In genomic region chr3:123773681-123774431, GRCh38 we compare ENCODE assay signal across 12 cellular contexts.
DNase-seq lines count a peak whose midpoint lies in the region; ATAC-seq and TF ChIP-seq lines count a peak whose summit lies in the region.
"Had no signal": no experiment of that assay in that cellular context is flagged by ENCODE, and none has a peak within 500 bp of the region (broad histone marks: within the 10 kb centered on the region; RNA-seq: fewer than 3 reads in every experiment).

No MANE protein-coding gene starts in this region.

- TF ChIP-seq CTCF in BJ (IDR thresholded peaks at IDR 0.05; ENCODE audit: insufficient read depth, low read depth, low read length) (peak; percentile 27), gastroesophageal sphincter (IDR thresholded peaks at IDR 0.05) (no peak)

- H3K4me1 ChIP-seq in gastroesophageal sphincter: peaks cover 2 to 36% (median 3%) of the 10 kb centered on the region in 3 donors
- H3K4me1 ChIP-seq: HAP-1 had no signal

- 16% methylated on average over 4 of the region's 7 CpGs; no CpG with 5 or more reads in 1 of the 2 donors for WGBS in gastroesophageal sphincter (ENCODE audit: low coverage in 1 of 2), 2 donors

- no peaks in the 10 kb centered on the region for H3K27me3 ChIP-seq in BJ (ENCODE audit: control insufficient read depth, insufficient read depth, low read length)
- no peaks in the 10 kb centered on the region for H3K27me3 ChIP-seq in gastroesophageal sphincter

- POLR2A ChIA-PET in BJ (lab: Charles Lee): interaction anchor here (1.3 kb wide), 1 partner anchor 17 kb away, joined by 6 read pairs; no protein-coding TSS in a partner anchor

- H3K27ac ChIP-seq in SK-N-MC (peak overlapping the region; percentile 55), gastroesophageal sphincter (peak overlapping the region in 3 of 4 donors; percentile 57 to 67 (median 66))
- H3K27ac ChIP-seq: HL-60 had no signal

- CTCF ChIA-PET in BJ (lab: Yijun Ruan, JAX): interaction anchor here (0.6 to 2.0 kb wide), 5 partner anchors 16 to 104 kb away, joined by 3 to 6 read pairs (median 4); no protein-coding TSS in a partner anchor

- H3K36me3 ChIP-seq in BJ (ENCODE audit: control insufficient read depth, insufficient read depth, low read length) (peaks cover 16% of the 10 kb centered on the region), SK-N-MC (ENCODE audit: insufficient read depth, low read length) (no peaks in the 10 kb centered on the region), gastroesophageal sphincter (no peaks in the 10 kb centered on the region)
- H3K36me3 ChIP-seq: HAP-1 had no signal

- DNase-seq in BJ (ENCODE audit: low read depth) (peak; percentile 96), SK-N-MC (ENCODE audit: low read depth, low spot score) (no peak), putamen (ENCODE audit: low spot score) (peak; percentile 61), cerebellar nuclear complex (lab: John Stamatoyannopoulos, UW) (no peak), hepatic stellate cell (ENCODE audit: low spot score) (no peak)
- DNase-seq: NCI-H2081 had no signal

- ATAC-seq in gastroesophageal sphincter: peak; percentile 59
- no peak for ATAC-seq in HG03045 (IDR thresholded peaks at IDR 0.05; ENCODE audit: unreplicated experiment)
- ATAC-seq in GM18873 (IDR thresholded peaks at IDR 0.05; ENCODE audit: low FRiP score, unreplicated experiment): no peak
- ATAC-seq: stimulated activated effector memory CD8-positive, alpha-beta T cell treated with anti-CD3 and anti-CD28 coated beads, Interleukin-12 subunit alpha, Interleukin-12 subunit beta, amount 100 ng/mL, for 72 hours had no signal

- no peak for TF ChIP-seq POLR2A in gastroesophageal sphincter (IDR thresholded peaks at IDR 0.05)

- H3K4me3 ChIP-seq in BJ (ENCODE audit: low read depth, low read length) (no peak overlapping the region), SK-N-MC (peak overlapping the region; percentile 50), gastroesophageal sphincter (no peak overlapping the region)
- H3K4me3 ChIP-seq: HAP-1 had no signal

- H3K9me3 ChIP-seq in SK-N-MC (ENCODE audit: low read depth, low read length): no peaks in the 10 kb centered on the region
- H3K9me3 ChIP-seq in gastroesophageal sphincter: no peaks in the 10 kb centered on the region
- H3K9me3 ChIP-seq: HAP-1 had no signal

- H3K9ac ChIP-seq in SK-N-MC (ENCODE audit: insufficient read length): no peak overlapping the region

- no peak for TF ChIP-seq EP300 in gastroesophageal sphincter (IDR thresholded peaks at IDR 0.05)

Comparison
In these comparisons a context has a peak if more than half of its experiments do, and no peak if none do; other contexts are left out.
1. DNase-seq: peak in BJ (single experiment) and putamen (single experiment); none in SK-N-MC (single experiment), cerebellar nuclear complex (0 of 2) and hepatic stellate cell (single experiment).